Comparison of ENCODE assay signal across 6 cellular contexts in genomic region chr19:45187421-45188100, GRCh38. TPM values are rescaled to one million over a fixed set of nuclear protein-coding genes. Genes with fewer than 3 reads are reported as not detected.
DNase-seq lines count a peak whose midpoint lies in the region; ATAC-seq and TF ChIP-seq lines count a peak whose summit lies in the region.

No MANE protein-coding gene starts in this region.

- TF ChIP-seq CTCF in OCI-LY3 (IDR thresholded peaks at IDR 0.05; ENCODE audit: low read depth, low read length) = peak; percentile 83

- peak; percentile 30 to 38 for ATAC-seq in left cardiac atrium
- no peak for ATAC-seq in HG02852 (IDR thresholded peaks at IDR 0.05; ENCODE audit: unreplicated experiment)
- no peak for ATAC-seq in GM19395 (IDR thresholded peaks at IDR 0.05; ENCODE audit: unreplicated experiment)

- H3K27me3 ChIP-seq in H7 (ENCODE audit: control insufficient read depth, insufficient read depth, low read length) (no peaks in the 10 kb centered on the region), OCI-LY3 (ENCODE audit: low read depth, low read length) (no peaks in the 10 kb centered on the region)

- no peaks in the 10 kb centered on the region for H3K9me3 ChIP-seq in OCI-LY3 (ENCODE audit: insufficient read depth, low read length)

- H3K9ac ChIP-seq in OCI-LY3 (ENCODE audit: low read length) = no peak overlapping the region

- H3K27ac ChIP-seq in OCI-LY3 (ENCODE audit: low read length) = no peak overlapping the region

- peak overlapping the region; percentile 72 for H3K4me2 ChIP-seq in OCI-LY3 (ENCODE audit: low read length)

- H3K4me3 ChIP-seq in H7 (ENCODE audit: insufficient read depth, low read depth, low read length) (no peak overlapping the region), OCI-LY3 (ENCODE audit: low read length) (peak overlapping the region; percentile 40; the same call in 1 of the 2 replicates)

- H3K79me2 ChIP-seq in OCI-LY3 (ENCODE audit: low read length) = no peaks in the 10 kb centered on the region

- DNase-seq in H7 (peak; percentile 93), left cardiac atrium (no peak), occipital lobe (lab: John Stamatoyannopoulos, UW) (no peak)

- H3K36me3 ChIP-seq in H7 (replicated peaks; ENCODE audit: control insufficient read depth, insufficient read depth, low read length) (no peaks in the 10 kb centered on the region), OCI-LY3 (replicated peaks; ENCODE audit: low read depth, low read length) (no peaks in the 10 kb centered on the region)

- H4K20me1 ChIP-seq in OCI-LY3 (ENCODE audit: insufficient read depth, low read length) = no peaks in the 10 kb centered on the region

- H2AFZ ChIP-seq in OCI-LY3 (ENCODE audit: low read depth, low read length) = peak overlapping the region; percentile 76; the same call in 1 of the 2 replicates

- H3K4me1 ChIP-seq in OCI-LY3 (ENCODE audit: low read length) = peaks cover 2% of the 10 kb centered on the region; the same call in 1 of the 2 replicates

- intact Hi-C loops in left cardiac atrium (cut with DNase I) = no loop called here

RNA-seq across cellular contexts. Expression of gene BLOC1S3, which starts 9.0 kb away (rescaled TPM):
- total RNA-seq in H7 (2014; rRNA removed; shearing (Covaris generic)) = 3.4 and 4.3 TPM in 2 replicates
- 1 to 10 TPM; 6.1 to 7.0 TPM for total RNA-seq in left cardiac atrium
- total RNA-seq in occipital lobe = 3.1 TPM

RNA-seq across cellular contexts. Expression of gene TRAPPC6A, which starts 9.5 kb away (rescaled TPM):
- 39.3 and 47.4 TPM in 2 replicates for total RNA-seq in H7 (2014; rRNA removed; shearing (Covaris generic))
- 10 to 100 TPM; 13.6 to 14.3 TPM for total RNA-seq in left cardiac atrium
- 2.2 TPM for total RNA-seq in occipital lobe

RNA-seq across cellular contexts. Expression of gene NKPD1, which starts 26.8 kb away (rescaled TPM):
- total RNA-seq in H7 (2014; rRNA removed; shearing (Covaris generic)) = 0.24 and 0.70 TPM in 2 replicates
- total RNA-seq in left cardiac atrium = under 1 TPM in 1 of 2 donors, not detected in 1; 0.05 TPM
- total RNA-seq in occipital lobe = 0.47 TPM

RNA-seq across cellular contexts. Expression of gene EXOC3L2, which starts 57.6 kb away (rescaled TPM):
- total RNA-seq in H7 (2014; rRNA removed; shearing (Covaris generic)) = 2.2 and 5.4 TPM in 2 replicates
- 1 to 10 TPM; 1.9 to 2.6 TPM for total RNA-seq in left cardiac atrium
- total RNA-seq in occipital lobe = not detected

Comparison
In these comparisons a context has a peak if more than half of its experiments do, and no peak if none do; other contexts are left out.
1. ATAC-seq: peak in left cardiac atrium (2 of 2); none in HG02852 (single experiment) and GM19395 (single experiment).